Comparison of ENCODE assay signal across 24 cellular contexts in the genomic region with DNA sequence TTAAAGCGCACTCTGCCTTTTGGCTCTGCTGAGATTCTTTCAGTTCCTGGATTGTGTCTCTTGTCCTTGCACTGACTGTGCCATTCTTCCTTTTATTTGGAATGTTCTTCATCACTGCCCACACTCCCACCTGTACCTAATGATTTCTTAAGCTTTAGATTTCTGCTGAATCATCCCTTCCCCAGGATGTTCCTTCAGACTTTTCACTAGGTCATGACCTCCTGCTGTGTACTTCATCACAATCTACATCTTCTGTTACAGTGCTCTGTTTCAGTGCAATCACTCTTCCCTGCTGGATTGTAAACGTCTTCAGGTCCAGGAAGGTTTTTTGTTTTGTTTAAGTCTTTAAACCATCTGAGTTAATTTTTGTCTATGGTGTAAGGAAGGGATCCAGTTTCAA.
DNase-seq lines count a peak whose midpoint lies in the region; ATAC-seq and TF ChIP-seq lines count a peak whose summit lies in the region.
"Had no signal": no experiment of that assay in that cellular context is flagged by ENCODE, and none has a peak within 500 bp of the region (broad histone marks: within the 10 kb centered on the region; RNA-seq: fewer than 3 reads in every experiment).

No MANE protein-coding gene starts in this region.

- H3K27ac ChIP-seq in H9 (ENCODE audit: insufficient read length, low read depth, low read length) (no peak overlapping the region), trophoblast cell (ENCODE audit: low read depth, low read length) (peak overlapping the region; percentile 26)
- no peak overlapping the region for H3K27ac ChIP-seq in CD4-positive, alpha-beta memory T cell (ENCODE audit: low read depth, low read length)
- H3K27ac ChIP-seq: ascending aorta, PC-9, tibial nerve had no signal

- H3K79me1 ChIP-seq in H9 (ENCODE audit: insufficient read depth, low read depth, low read length, poor library complexity, severe bottlenecking) (no peaks in the 10 kb centered on the region), trophoblast cell (ENCODE audit: low read length) (peaks cover 8% of the 10 kb centered on the region)

- no peak overlapping the region for H3T11ph ChIP-seq in H9 (ENCODE audit: low read length)

- no peak for TF ChIP-seq CTCF in H9 (conservative IDR thresholded peaks at IDR 0.05)

- no peak overlapping the region for H4K12ac ChIP-seq in trophoblast cell (ENCODE audit: low read depth, low read length)

- H4K8ac ChIP-seq in H9 (replicated peaks; ENCODE audit: insufficient read length, low read depth, low read length) (no peak overlapping the region), trophoblast cell (ENCODE audit: low read depth, low read length) (no peak overlapping the region)

- H3K4me1 ChIP-seq in H9 (ENCODE audit: insufficient read depth, low read length) (peaks cover 6% of the 10 kb centered on the region), trophoblast cell (ENCODE audit: control insufficient read depth in 1 of 2, insufficient read depth in 2 of 2, low read length in 2 of 2) (peaks cover 8 to 12% of the 10 kb centered on the region in 2 experiments)
- no peaks in the 10 kb centered on the region for H3K4me1 ChIP-seq in CD4-positive, alpha-beta memory T cell (ENCODE audit: insufficient read depth, low read length)
- H3K4me1 ChIP-seq: ascending aorta, tibial nerve had no signal

- POLR2A ChIA-PET in CD4-positive, alpha-beta memory T cell (lab: Charles Lee; ENCODE audit: partially characterized antibody) = no interaction called here

- H3K18ac ChIP-seq in H9 (ENCODE audit: insufficient read length, low read depth, low read length) (no peak overlapping the region), trophoblast cell (ENCODE audit: low read length) (no peak overlapping the region)

- no peak overlapping the region for H3K4me3 Mint-ChIP-seq in H9
- no peak overlapping the region for H3K4me3 Mint-ChIP-seq in CD4-positive, alpha-beta memory T cell
- H3K4me3 Mint-ChIP-seq: activated B cell treated with CpG ODN at 0.5 μM for 24 hours; activated CD4-positive, alpha-beta memory T cell treated with anti-CD3 and anti-CD28 coated beads for 36 hours; activated naive CD8-positive, alpha-beta T cell; activated T-helper 17 cell treated with anti-CD3 and anti-CD28 coated beads, Interleukin-2, amount 50 U/mL, for 72 hours; CD8-positive, alpha-beta memory T cell; immature natural killer cell had no signal

- intact Hi-C loops in CD4-positive, alpha-beta memory T cell (cut with micrococcal nuclease) = no loop called here

- H3K4me3 ChIP-seq in trophoblast cell (ENCODE audit: low read depth, low read length) = no peak overlapping the region
- H3K4me3 ChIP-seq in CD4-positive, alpha-beta memory T cell (ENCODE audit: low read length in 2 of 2) = no peak overlapping the region
- H3K4me3 ChIP-seq: ascending aorta, PC-9, tibial nerve had no signal

- no peak overlapping the region for H2BK15ac ChIP-seq in H9 (ENCODE audit: low read depth, low read length)

- H2AFZ ChIP-seq in H9 (ENCODE audit: low read length) (no peak overlapping the region), trophoblast cell (ENCODE audit: insufficient read depth, low read length, poor library complexity) (no peak overlapping the region)
- H2AFZ ChIP-seq: PC-9 had no signal

- H2BK12ac ChIP-seq in H9 (ENCODE audit: insufficient read length, low read depth, low read length) (no peak overlapping the region), trophoblast cell (ENCODE audit: low read length) (no peak overlapping the region)

- no peak overlapping the region for H4K91ac ChIP-seq in H9 (ENCODE audit: insufficient read length, low read depth, low read length)
- no peak overlapping the region for H4K91ac ChIP-seq in trophoblast cell (ENCODE audit: low read depth, low read length)

- H3K4me2 ChIP-seq in H9 (ENCODE audit: insufficient read depth, insufficient read length, low read length) = no peak overlapping the region
- H3K4me2 ChIP-seq in trophoblast cell (ENCODE audit: low read length) = no peak overlapping the region
- H3K4me2 ChIP-seq: PC-9 had no signal

- H3K4ac ChIP-seq in H9 (ENCODE audit: low read depth, low read length) (no peak overlapping the region), trophoblast cell (ENCODE audit: low read depth, low read length) (no peak overlapping the region)

- no peak overlapping the region for H2BK20ac ChIP-seq in H9 (ENCODE audit: low read depth, low read length, poor library complexity, severe bottlenecking)

- H4K5ac ChIP-seq in H9 (ENCODE audit: insufficient read length, low read depth, low read length) = no peak overlapping the region

- H3K9me3 Mint-ChIP-seq in H9 = peaks cover 5 to 6% of the 10 kb centered on the region in 2 experiments; a peak in 2 of 5 replicates
- H3K9me3 Mint-ChIP-seq in CD4-positive, alpha-beta memory T cell = peaks cover 0 to 17% (median 9%) of the 10 kb centered on the region in 8 donors

- peak overlapping the region; percentile 10 to 85 (median 73); a peak in 5 of 7 replicates for H3K27ac Mint-ChIP-seq in H9
- no peak overlapping the region for H3K27ac Mint-ChIP-seq in CD4-positive, alpha-beta memory T cell
- H3K27ac Mint-ChIP-seq: activated B cell treated with CpG ODN at 0.5 μM for 24 hours; activated CD4-positive, alpha-beta memory T cell treated with anti-CD3 and anti-CD28 coated beads for 36 hours; activated naive CD8-positive, alpha-beta T cell; activated T-helper 17 cell treated with anti-CD3 and anti-CD28 coated beads, Interleukin-2, amount 50 U/mL, for 72 hours; CD8-positive, alpha-beta memory T cell; immature natural killer cell had no signal

- H3K9ac ChIP-seq in H9 (ENCODE audit: extremely low read depth, insufficient read length, low read length) (no peak overlapping the region), trophoblast cell (ENCODE audit: low read length) (no peak overlapping the region)

- H3K9me3 ChIP-seq in H9 (ENCODE audit: control insufficient read depth, low read depth, low read length) (no peaks in the 10 kb centered on the region), trophoblast cell (ENCODE audit: insufficient read depth, low read depth, low read length) (no peaks in the 10 kb centered on the region)
- H3K9me3 ChIP-seq in CD4-positive, alpha-beta memory T cell (ENCODE audit: control insufficient read depth in 1 of 2, low read length in 2 of 2) = no peaks in the 10 kb centered on the region
- H3K9me3 ChIP-seq: ascending aorta had no signal

- H3K36me3 Mint-ChIP-seq in H9 (ENCODE audit: insufficient read depth in 1 of 3, low read depth in 3 of 3) = peaks cover 0 to 6% (median 4%) of the 10 kb centered on the region in 3 experiments; a peak in 3 of 7 replicates
- peaks cover 0 to 5% of the 10 kb centered on the region in 2 donors for H3K36me3 Mint-ChIP-seq in CD4-positive, alpha-beta memory T cell
- H3K36me3 Mint-ChIP-seq: activated CD4-positive, alpha-beta memory T cell treated with anti-CD3 and anti-CD28 coated beads for 36 hours; activated naive CD8-positive, alpha-beta T cell had no signal

- H3K23ac ChIP-seq in H9 (ENCODE audit: insufficient read length, low read depth, low read length) (no peak overlapping the region), trophoblast cell (ENCODE audit: low read length) (no peak overlapping the region)

- H2AK5ac ChIP-seq in H9 (ENCODE audit: insufficient read length, low read length) (no peak overlapping the region), trophoblast cell (ENCODE audit: low read length) (no peak overlapping the region)

- no peaks in the 10 kb centered on the region for H4K20me1 ChIP-seq in H9 (ENCODE audit: control insufficient read depth, insufficient read depth, insufficient read length)

- ATAC-seq in HG03097 (IDR thresholded peaks at IDR 0.05; ENCODE audit: low FRiP score, unreplicated experiment) = no peak
- ATAC-seq in HG02571 (IDR thresholded peaks at IDR 0.05; ENCODE audit: unreplicated experiment) = no peak
- ATAC-seq: activated T-helper 17 cell treated with anti-CD3 and anti-CD28 coated beads, Interleukin-2, amount 50 U/mL, for 72 hours had no signal

- no peaks in the 10 kb centered on the region for H3K23me2 ChIP-seq in H9 (ENCODE audit: insufficient read length, low read depth, low read length, poor library complexity, severe bottlenecking)

- DNase-seq in H9 = no peak
- DNase-seq in amniotic epithelial cell (ENCODE audit: low read depth) = peak; percentile 37
- peak; percentile 32 for DNase-seq in iPS-NIHi11 (ENCODE audit: low spot score)
- DNase-seq in trophoblast cell = no peak
- DNase-seq in CD4-positive, alpha-beta memory T cell = no peak
- DNase-seq: activated B cell treated with CpG ODN at 0.5 μM for 24 hours; activated CD4-positive, alpha-beta memory T cell treated with anti-CD3 and anti-CD28 coated beads for 36 hours; activated CD8-positive, alpha-beta memory T cell treated with anti-CD3 and anti-CD28 coated beads, Interleukin-2, amount 50 U/mL, for 48 hours; CD8-positive, alpha-beta memory T cell; DMS153; head of caudate nucleus; immature natural killer cell; NCI-H1417; NCI-H2107; NCI-H510A treated with DMSO at 0.1 percent for 48 hours; PC-9; SHP77 treated with DMSO at 0.1 percent for 48 hours; stimulated activated CD8-positive, alpha-beta memory T cell treated with anti-CD3 and anti-CD28 coated beads, Interleukin-4, amount 100 ng/mL, for 48 hours had no signal

- H3K27me3 ChIP-seq in H9 (ENCODE audit: insufficient read depth, low read length) (no peaks in the 10 kb centered on the region), trophoblast cell (ENCODE audit: insufficient read depth, low read length) (no peaks in the 10 kb centered on the region)
- no peaks in the 10 kb centered on the region for H3K27me3 ChIP-seq in CD4-positive, alpha-beta memory T cell (ENCODE audit: insufficient read depth, low read length)
- H3K27me3 ChIP-seq: ascending aorta, tibial nerve had no signal

- H3K27me3 Mint-ChIP-seq in H9 (ENCODE audit: low read depth) = no peaks in the 10 kb centered on the region
- H3K27me3 Mint-ChIP-seq in CD4-positive, alpha-beta memory T cell = peaks cover 2 to 11% of the 10 kb centered on the region in 2 donors
- H3K27me3 Mint-ChIP-seq: activated B cell treated with CpG ODN at 0.5 μM for 24 hours had no signal

- H3K36me3 ChIP-seq in trophoblast cell (ENCODE audit: control insufficient read depth in 1 of 2, insufficient read depth in 2 of 2, low read length in 2 of 2) = no peaks in the 10 kb centered on the region
- H3K36me3 ChIP-seq in CD4-positive, alpha-beta memory T cell (ENCODE audit: insufficient read depth, low read length) = no peaks in the 10 kb centered on the region
- H3K36me3 ChIP-seq: ascending aorta, tibial nerve had no signal

- CTCF ChIA-PET in CD4-positive, alpha-beta memory T cell (lab: Charles Lee; ENCODE audit: partially characterized antibody) = no interaction called here

- no CpG with 5 or more reads among the region's 2 CpGs for WGBS in H9 (ENCODE audit: extremely low coverage, insufficient read length, low lambda C conversion rate)
- no CpG with 5 or more reads among the region's 2 CpGs for WGBS in trophoblast cell (ENCODE audit: extremely low coverage, insufficient coverage, insufficient read length)

- H3K79me2 ChIP-seq in H9 (ENCODE audit: insufficient read depth, low read length) (no peaks in the 10 kb centered on the region), trophoblast cell (ENCODE audit: control insufficient read depth, insufficient read depth, low read length, poor library complexity) (peaks cover 1% of the 10 kb centered on the region)

- H3K14ac ChIP-seq in H9 (ENCODE audit: insufficient read depth, low read length) (no peak overlapping the region), trophoblast cell (ENCODE audit: low read length) (no peak overlapping the region)

- H2BK120ac ChIP-seq in H9 (ENCODE audit: low read depth, low read length, poor library complexity, severe bottlenecking) (no peak overlapping the region), trophoblast cell (ENCODE audit: insufficient read depth, low read length, poor library complexity) (no peak overlapping the region)

- H3K4me1 Mint-ChIP-seq in H9 = peaks cover 11 to 15% of the 10 kb centered on the region in 2 experiments
- no peaks in the 10 kb centered on the region for H3K4me1 Mint-ChIP-seq in CD4-positive, alpha-beta memory T cell
- H3K4me1 Mint-ChIP-seq: activated B cell treated with CpG ODN at 0.5 μM for 24 hours; activated T-helper 17 cell treated with anti-CD3 and anti-CD28 coated beads, Interleukin-2, amount 50 U/mL, for 72 hours; CD8-positive, alpha-beta memory T cell had no signal

- H2BK5ac ChIP-seq in H9 (ENCODE audit: insufficient read length, low read length) (no peak overlapping the region), trophoblast cell (ENCODE audit: low read depth, low read length, poor library complexity) (no peak overlapping the region)

- no peak overlapping the region for H3K56ac ChIP-seq in H9 (ENCODE audit: insufficient read length, low read depth, low read length)

Comparison
In these comparisons a context has a peak if more than half of its experiments do, and no peak if none do; other contexts are left out.
1. DNase-seq: peak in amniotic epithelial cell (single experiment) and iPS-NIHi11 (single experiment); none in H9 (single experiment), trophoblast cell (0 of 2) and CD4-positive, alpha-beta memory T cell (0 of 5).
2. H3K27ac Mint-ChIP-seq: peak in H9 (3 of 3); none in CD4-positive, alpha-beta memory T cell (0 of 7).